19 cellular contexts compared by ENCODE assay signal in the genomic region with DNA sequence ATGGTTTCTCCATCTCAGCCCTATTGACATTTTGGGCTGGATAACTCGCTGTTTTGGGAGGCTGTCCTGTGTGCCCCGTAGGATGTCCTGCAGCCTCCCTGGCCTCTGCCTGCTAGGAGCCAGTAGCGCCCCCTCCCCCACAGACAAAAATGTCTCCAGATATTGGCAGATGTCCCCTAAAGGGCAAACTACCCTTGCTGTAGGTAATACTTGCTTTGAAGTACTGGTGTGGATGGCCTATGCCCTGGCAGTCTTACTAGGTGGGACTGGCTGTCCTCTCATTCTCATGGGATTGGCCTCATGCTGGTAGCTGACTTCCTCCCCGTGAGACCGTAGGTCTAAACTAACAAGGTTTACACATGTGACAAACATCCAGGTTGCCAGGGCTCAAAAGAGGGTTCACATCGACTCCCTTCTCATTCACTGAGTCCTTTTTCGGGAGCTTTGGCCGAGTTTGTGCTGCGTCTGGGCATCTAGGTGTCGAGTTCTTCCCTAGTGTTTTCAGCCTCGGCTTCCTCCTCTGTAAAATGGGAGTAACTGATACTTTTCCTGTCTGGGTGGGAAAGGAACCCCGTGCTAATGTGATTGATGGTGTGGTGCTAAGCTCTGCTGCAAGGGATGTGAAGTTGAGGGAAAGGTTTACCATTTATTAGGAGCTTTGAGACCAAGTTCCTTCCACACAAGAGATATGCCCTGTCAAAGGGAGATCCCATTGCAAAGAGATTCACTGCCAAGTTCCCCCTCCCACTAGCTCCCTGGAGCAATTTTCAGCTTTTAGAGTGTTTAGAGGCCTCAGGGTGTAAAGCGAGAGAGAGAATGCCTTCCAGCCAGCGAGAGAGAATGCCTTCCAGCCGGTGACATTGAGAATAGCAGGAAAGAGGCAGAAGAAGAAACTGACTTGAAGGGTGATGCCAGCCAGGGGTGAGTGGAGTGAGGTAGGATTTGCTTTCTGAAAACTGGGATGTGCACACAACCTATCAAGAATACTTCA. TPM values are rescaled to one million over a fixed set of nuclear protein-coding genes. Genes with fewer than 3 reads are reported as not detected.
DNase-seq lines count a peak whose midpoint lies in the region; ATAC-seq and TF ChIP-seq lines count a peak whose summit lies in the region.
"Had no signal": no experiment of that assay in that cellular context is flagged by ENCODE, and none has a peak within 500 bp of the region (broad histone marks: within the 10 kb centered on the region; RNA-seq: fewer than 3 reads in every experiment).

No MANE protein-coding gene starts in this region.

- H3K4me1 Mint-ChIP-seq in central memory CD8-positive, alpha-beta T cell, result peaks cover 52% of the 10 kb centered on the region
- peaks cover 56 to 59% of the 10 kb centered on the region in 2 donors for H3K4me1 Mint-ChIP-seq in natural killer cell treated with Interleukin-12 subunit alpha and Interleukin-12 subunit beta and Interleukin-15 and Interleukin-18, amount 100 ng/mL, for 72 hours (ENCODE audit: low read depth in 2 of 2)

- H3K9me3 Mint-ChIP-seq in central memory CD8-positive, alpha-beta T cell, result no peaks in the 10 kb centered on the region
- no peaks in the 10 kb centered on the region for H3K9me3 Mint-ChIP-seq in natural killer cell treated with Interleukin-12 subunit alpha and Interleukin-12 subunit beta and Interleukin-15 and Interleukin-18, amount 100 ng/mL, for 72 hours

- H3K36me3 Mint-ChIP-seq in central memory CD8-positive, alpha-beta T cell (ENCODE audit: insufficient read depth), result peaks cover 15% of the 10 kb centered on the region
- H3K36me3 Mint-ChIP-seq in natural killer cell treated with Interleukin-12 subunit alpha and Interleukin-12 subunit beta and Interleukin-15 and Interleukin-18, amount 100 ng/mL, for 72 hours, result no peaks in the 10 kb centered on the region

- H3K27me3 Mint-ChIP-seq in central memory CD8-positive, alpha-beta T cell, result no peaks in the 10 kb centered on the region
- H3K27me3 Mint-ChIP-seq in natural killer cell treated with Interleukin-12 subunit alpha and Interleukin-12 subunit beta and Interleukin-15 and Interleukin-18, amount 100 ng/mL, for 72 hours, result no peaks in the 10 kb centered on the region

- no peak for TF ChIP-seq RAD21 in Ishikawa (IDR thresholded peaks at IDR 0.05; ENCODE audit: low read depth)

- no peak for TF ChIP-seq EP300 in Ishikawa (IDR thresholded peaks at IDR 0.05; ENCODE audit: borderline replicate concordance)

- H3K27ac Mint-ChIP-seq in central memory CD8-positive, alpha-beta T cell (ENCODE audit: low read depth), result peak overlapping the region; percentile 32
- H3K27ac Mint-ChIP-seq in natural killer cell treated with Interleukin-12 subunit alpha and Interleukin-12 subunit beta and Interleukin-15 and Interleukin-18, amount 100 ng/mL, for 72 hours, result peak overlapping the region; percentile 59 to 100

- peak; percentile 40 for DNase-seq in NCI-H1092 treated with DMSO at 0.1 percent for 48 hours (lab: John Stamatoyannopoulos, UW)
- DNase-seq in NCI-H1092 (lab: John Stamatoyannopoulos, UW), result no peak
- no peak for DNase-seq in central memory CD8-positive, alpha-beta T cell (ENCODE audit: low spot score in 2 of 2)
- DNase-seq in natural killer cell treated with Interleukin-12 subunit alpha and Interleukin-12 subunit beta and Interleukin-15 and Interleukin-18, amount 100 ng/mL, for 72 hours (ENCODE audit: low spot score), result no peak
- no peak for DNase-seq in stimulated activated CD4-positive, alpha-beta T cell treated with anti-CD3 and anti-CD28 coated beads, Interleukin-15, amount 100 ng/mL, for 24 hours
- no peak for DNase-seq in activated CD4-positive, CD25-positive, alpha-beta regulatory T cell treated with anti-CD3 and anti-CD28 coated beads, Interleukin-2, amount 50 U/mL, for 72 hours
- DNase-seq: activated T-cell treated with anti-CD3 and anti-CD28 coated beads, Interleukin-2, amount 50 U/mL, for 1 hour; cortex of kidney; esophagus squamous epithelium; HCEC 1CT; lower lobe of right lung; NCI-H1436; NCI-H524; stimulated activated CD4-positive, alpha-beta T cell treated with anti-CD3 and anti-CD28 coated beads, Interleukin-4, amount 100 ng/mL, for 1 hour; uterus had no signal

- no peak for ATAC-seq in central memory CD8-positive, alpha-beta T cell (replicated peaks; ENCODE audit: extremely low read depth, poor library complexity, severe bottlenecking)
- ATAC-seq in natural killer cell treated with Interleukin-12 subunit alpha and Interleukin-12 subunit beta and Interleukin-15 and Interleukin-18, amount 100 ng/mL, for 72 hours, result no peak
- ATAC-seq in GM18498 (IDR thresholded peaks at IDR 0.05; ENCODE audit: unreplicated experiment), result no peak
- ATAC-seq: activated CD4-positive, CD25-positive, alpha-beta regulatory T cell treated with anti-CD3 and anti-CD28 coated beads, Interleukin-2, amount 50 U/mL, for 24 hours; lower lobe of right lung; sciatic nerve had no signal

- H3K4me3 Mint-ChIP-seq in central memory CD8-positive, alpha-beta T cell, result no peak overlapping the region
- H3K4me3 Mint-ChIP-seq in natural killer cell treated with Interleukin-12 subunit alpha and Interleukin-12 subunit beta and Interleukin-15 and Interleukin-18, amount 100 ng/mL, for 72 hours, result no peak overlapping the region

TF ChIP-seq in Ishikawa, 13 proteins besides CTCF, POLR2A, EP300 and RAD21:
- TF ChIP-seq CEBPB (IDR thresholded peaks at IDR 0.05) (no peak), TEAD4 (IDR thresholded peaks at IDR 0.05) (peak; percentile 10; the same call in 1 of the 2 replicates), TCF12 (IDR thresholded peaks at IDR 0.05; ENCODE audit: low read depth) (no peak)

RNA-seq across cellular contexts. Expression of gene PTPRJ, which starts 17.0 kb away (rescaled TPM):
- 10 to 100 TPM; 60.7 to 83.3 TPM for total RNA-seq in natural killer cell treated with Interleukin-12 subunit alpha and Interleukin-12 subunit beta and Interleukin-15 and Interleukin-18, amount 100 ng/mL, for 72 hours
